10 cellular contexts compared by ENCODE assay signal in the genomic region with DNA sequence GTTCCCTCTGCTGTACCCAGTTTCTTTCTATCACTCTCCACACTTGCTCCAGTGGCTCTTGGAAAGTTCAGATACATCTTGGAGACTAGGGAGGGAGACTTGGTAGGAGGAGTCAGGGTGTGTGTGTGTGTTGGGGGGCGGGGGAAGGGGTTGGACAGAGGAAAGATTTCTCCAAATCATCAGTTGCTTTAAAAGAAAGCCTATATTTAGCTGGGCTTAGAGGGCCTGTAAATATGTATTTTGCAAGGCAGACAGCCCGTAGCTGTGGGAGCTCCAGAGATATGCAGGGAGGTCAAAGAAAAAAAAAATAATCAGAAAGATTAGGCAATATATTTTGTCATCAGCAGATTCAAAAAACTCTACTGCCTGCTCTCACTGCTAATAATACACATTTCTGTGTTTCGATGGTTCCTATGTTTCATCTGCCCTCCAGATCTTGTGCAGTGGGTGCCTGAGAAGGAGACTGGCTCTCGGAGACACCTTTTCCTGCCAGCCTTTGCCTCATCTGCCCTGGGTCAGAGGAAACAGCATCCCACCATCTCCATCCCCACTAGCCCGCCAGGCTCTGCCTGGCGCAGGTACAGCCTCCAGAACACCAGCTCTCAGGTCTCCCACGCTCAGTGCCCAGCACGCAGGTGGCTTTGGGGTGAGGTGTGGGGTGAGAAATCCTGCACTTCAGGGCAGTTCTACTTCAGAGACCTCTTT. TPM values are rescaled to one million over a fixed set of nuclear protein-coding genes. Genes with fewer than 3 reads are reported as not detected.
A peak's percentile ranks its signal among the peaks of the same experiment; 100 is the strongest.
DNase-seq lines count a peak whose midpoint lies in the region; TF ChIP-seq lines count a peak whose summit lies in the region.
"Had no signal": no experiment of that assay in that cellular context is flagged by ENCODE, and none has a peak within 500 bp of the region (broad histone marks: within the 10 kb centered on the region; RNA-seq: fewer than 3 reads in every experiment).

No MANE protein-coding gene starts in this region.

- H3K4me1 Mint-ChIP-seq in HFFc6 (ENCODE audit: low read depth), result peaks cover 29% of the 10 kb centered on the region

- H3K36me3 Mint-ChIP-seq in HFFc6 (ENCODE audit: low read depth), result no peaks in the 10 kb centered on the region

- no peaks in the 10 kb centered on the region for H3K27me3 ChIP-seq in Peyer's patch
- H3K27me3 ChIP-seq in left ventricle myocardium inferior (ENCODE audit: low read depth), result no peaks in the 10 kb centered on the region
- no peaks in the 10 kb centered on the region for H3K27me3 ChIP-seq in stomach smooth muscle (ENCODE audit: control insufficient read depth in 1 of 2, insufficient read depth in 2 of 2, low read length in 2 of 2)
- H3K27me3 ChIP-seq: brain microvascular endothelial cell had no signal

- intact Hi-C loops in left ventricle myocardium inferior (cut with micrococcal nuclease), result no loop called here

- no peaks in the 10 kb centered on the region for H3K36me3 ChIP-seq in Peyer's patch
- no peaks in the 10 kb centered on the region for H3K36me3 ChIP-seq in left ventricle myocardium inferior
- H3K36me3 ChIP-seq in stomach smooth muscle (ENCODE audit: control insufficient read depth in 2 of 2, insufficient read depth in 2 of 2, low read length in 2 of 2), result no peaks in the 10 kb centered on the region
- H3K36me3 ChIP-seq: brain microvascular endothelial cell had no signal

- H3K9me3 ChIP-seq in Peyer's patch (no peaks in the 10 kb centered on the region), left ventricle myocardium inferior (replicated peaks) (no peaks in the 10 kb centered on the region), stomach smooth muscle (ENCODE audit: control insufficient read depth in 2 of 2, low read length in 2 of 2) (no peaks in the 10 kb centered on the region)

- H3K4me1 ChIP-seq in Peyer's patch, result peaks cover 0 to 35% (median 2%) of the 10 kb centered on the region in 4 donors
- peaks cover 54% of the 10 kb centered on the region for H3K4me1 ChIP-seq in left ventricle myocardium inferior
- peaks cover 43% of the 10 kb centered on the region for H3K4me1 ChIP-seq in stomach smooth muscle (ENCODE audit: control insufficient read depth, insufficient read depth, low read length)

- peak overlapping the region; percentile 26 for H3K27ac Mint-ChIP-seq in HFFc6

- peak overlapping the region; percentile 32 to 57 (median 36) for H3K27ac ChIP-seq in Peyer's patch
- peak overlapping the region; percentile 98 for H3K27ac ChIP-seq in left ventricle myocardium inferior (replicated peaks)
- peak overlapping the region; percentile 71 for H3K27ac ChIP-seq in stomach smooth muscle (ENCODE audit: low read length)
- H3K27ac ChIP-seq: brain microvascular endothelial cell had no signal

- no peak for TF ChIP-seq POLR2A in Peyer's patch (IDR thresholded peaks at IDR 0.05)

- H3K4me3 ChIP-seq in Peyer's patch (no peak overlapping the region), left ventricle myocardium inferior (no peak overlapping the region), stomach smooth muscle (ENCODE audit: low read length in 2 of 2) (peak overlapping the region in 1 of 2 donors; percentile 22)

- TF ChIP-seq CTCF in HFFc6 (IDR thresholded peaks at IDR 0.05) (no peak), Peyer's patch (IDR thresholded peaks at IDR 0.05) (no peak), left ventricle myocardium inferior (IDR thresholded peaks at IDR 0.05; ENCODE audit: borderline replicate concordance) (no peak)

- H3K9ac ChIP-seq in stomach smooth muscle (ENCODE audit: low read length in 2 of 2), result peak overlapping the region in 1 of 2 donors; percentile 55

- no peak overlapping the region for H3K4me3 Mint-ChIP-seq in HFFc6

- no peaks in the 10 kb centered on the region for H3K9me3 Mint-ChIP-seq in HFFc6

- no peaks in the 10 kb centered on the region; the same call in 1 of the 2 replicates for H3K27me3 Mint-ChIP-seq in HFFc6 (ENCODE audit: insufficient read depth)

- DNase-seq in HFFc6 (no peak), Peyer's patch (no peak), left ventricle myocardium inferior (no peak), HuH-7 (ENCODE audit: low spot score) (no peak), OCI-M2 (lab: John Stamatoyannopoulos, UW; ENCODE audit: unreplicated experiment) (no peak), NCI-H2171 (lab: John Stamatoyannopoulos, UW) (no peak)
- DNase-seq: brain microvascular endothelial cell, retina had no signal

RNA-seq across cellular contexts. Expression of gene PPP1R9B, which starts 4.8 kb away (rescaled TPM):
- 10 to 100 TPM; 66.4 to 78.5 (median 68.7) TPM for total RNA-seq in HFFc6 (2021; fragmentation: NEBNext Ultra II Directional; extraction: Animal tissue kit (Norgen Biotek cat#: 25700))
- total RNA-seq in Peyer's patch (10 to 100 TPM; 18.0 to 40.4 (median 32.9) TPM), left ventricle myocardium inferior (33.0 TPM)

RNA-seq across cellular contexts. Expression of gene SGCA, which starts 10.5 kb away (rescaled TPM):
- total RNA-seq in HFFc6 (2021; fragmentation: NEBNext Ultra II Directional; extraction: Animal tissue kit (Norgen Biotek cat#: 25700)), result under 1 TPM; 0.28 to 0.91 (median 0.76) TPM
- total RNA-seq in Peyer's patch, result 1 to 10 TPM in 3 of 4 donors, not detected in 1; 2.9 to 3.5 (median 3.5) TPM
- 137 TPM for total RNA-seq in left ventricle myocardium inferior
- total RNA-seq: NCI-H460 had no signal

RNA-seq across cellular contexts. Expression of gene SAMD14, which starts 25.3 kb away (rescaled TPM):
- 10 to 100 TPM in 4 of 6 experiments, 1 to 10 TPM in 2; 4.3 to 14.1 (median 11.4) TPM for total RNA-seq in HFFc6 (2021; fragmentation: NEBNext Ultra II Directional; extraction: Animal tissue kit (Norgen Biotek cat#: 25700))
- 1 to 10 TPM in 2 of 4 donors, under 1 TPM in 2; 0.53 to 2.5 (median 1.0) TPM for total RNA-seq in Peyer's patch
- 1.6 TPM for total RNA-seq in left ventricle myocardium inferior
- total RNA-seq: NCI-H460 had no signal

RNA-seq across cellular contexts. Expression of gene COL1A1, which starts 46.2 kb away (rescaled TPM):
- total RNA-seq in HFFc6 (2021; fragmentation: NEBNext Ultra II Directional; extraction: Animal tissue kit (Norgen Biotek cat#: 25700)), result 1,000 to 10,000 TPM; 4,948 to 7,804 (median 5,240) TPM
- total RNA-seq in Peyer's patch, result 100 to 1,000 TPM in 1 of 4 donors, 10 to 100 TPM in 3; 11.3 to 287 (median 31.9) TPM
- total RNA-seq in left ventricle myocardium inferior, result 45.8 TPM

Comparison
In these comparisons a context has a peak if more than half of its experiments do, and no peak if none do; other contexts are left out.
1. H3K27ac ChIP-seq: peak in every context shown above with its lines; median percentile 98 in left ventricle myocardium inferior; 71 in stomach smooth muscle; 36 in Peyer's patch.
2. RNA of gene SGCA, which starts 10.5 kb away (total RNA-seq): 137 TPM in left ventricle myocardium inferior (single experiment); 2.9 to 3.5 TPM in Peyer's patch and 0.28 to 0.91 TPM in HFFc6; every median in the first group is over 10 times any median in the second.